Comparison of ENCODE assay signal across 7 cellular contexts in the genomic region with DNA sequence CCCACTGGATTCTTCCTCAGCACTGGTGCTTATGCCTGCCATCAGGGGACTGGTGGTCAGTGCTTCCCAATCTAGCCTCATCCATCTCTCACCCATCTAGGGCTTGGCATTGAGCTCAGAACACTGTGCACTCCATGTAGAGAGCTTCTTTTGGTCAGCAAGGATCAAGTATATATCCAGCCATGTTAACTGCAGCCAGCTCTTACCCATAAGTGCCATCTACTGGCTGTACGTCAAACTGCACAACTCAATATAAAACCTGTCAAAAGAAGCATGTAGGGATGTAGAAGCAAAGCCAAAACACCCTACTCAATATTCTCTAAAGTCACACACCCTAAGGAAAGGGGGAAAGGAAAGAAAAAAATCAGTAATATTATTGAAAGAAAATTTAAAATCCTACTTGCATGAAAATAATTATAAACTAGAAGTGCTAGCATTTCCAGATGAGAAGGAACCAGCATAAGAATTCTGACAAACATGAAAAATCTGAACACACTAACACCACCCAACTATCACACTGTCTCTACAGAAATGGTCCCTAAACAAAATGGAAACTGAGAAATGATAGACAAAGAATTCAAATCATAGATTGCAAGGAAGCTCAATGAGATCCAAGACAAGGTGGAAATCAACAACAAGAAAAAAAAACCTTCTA.
A peak's percentile ranks its signal among the peaks of the same experiment; 100 is the strongest.
DNase-seq lines count a peak whose midpoint lies in the region; ATAC-seq and TF ChIP-seq lines count a peak whose summit lies in the region.

No MANE protein-coding gene starts in this region.

- WGBS in mammary epithelial cell (ENCODE audit: low coverage, missing lambda C conversion rate): 0% methylated on average over 1 of the region's 1 CpG

- no peak overlapping the region for H2AFZ ChIP-seq in mammary epithelial cell (ENCODE audit: low read depth, low read length)

- no peaks in the 10 kb centered on the region for H3K9me3 ChIP-seq in mammary epithelial cell (replicated peaks; ENCODE audit: insufficient read depth, low read length)
- H3K9me3 ChIP-seq in left lung: no peaks in the 10 kb centered on the region

- peak; percentile 73 to 82 for TF ChIP-seq CTCF in mammary epithelial cell (conservative IDR thresholded peaks at IDR 0.05 in 1 of 2, IDR thresholded peaks at IDR 0.05 in 1 of 2; ENCODE audit: extremely low read depth in 1 of 2, insufficient read depth in 1 of 2, low read depth in 1 of 2, low read length in 2 of 2)
- peak; percentile 20 to 38 for TF ChIP-seq CTCF in left lung (IDR thresholded peaks at IDR 0.05)

- in situ Hi-C loops in mammary epithelial cell (cut with MboI; ENCODE audit: low sequenced_read_pairs in 2 of 2): loop anchor here in 1 of 2 donors (25.0 kb wide), 1 partner anchor 1086 kb away; no protein-coding TSS in a partner anchor

- H3K36me3 ChIP-seq in mammary epithelial cell (ENCODE audit: insufficient read depth, low read length) (no peaks in the 10 kb centered on the region), left lung (no peaks in the 10 kb centered on the region)

- H3K4me1 ChIP-seq in mammary epithelial cell (ENCODE audit: insufficient read depth, low read length): no peaks in the 10 kb centered on the region
- no peaks in the 10 kb centered on the region for H3K4me1 ChIP-seq in left lung

- no peaks in the 10 kb centered on the region for H3K79me2 ChIP-seq in mammary epithelial cell (ENCODE audit: insufficient read depth, low read length)

- DNase-seq in GDM1 (lab: John Stamatoyannopoulos, UW): peak; percentile 22
- peak; percentile 72 for DNase-seq in NCI-H748 (lab: John Stamatoyannopoulos, UW; ENCODE audit: unreplicated experiment)
- DNase-seq in mammary epithelial cell: peak; percentile 35
- no peak for DNase-seq in left lung
- DNase-seq in AG08396 (ENCODE audit: low spot score): no peak

- BruUV-seq in mammary epithelial cell (replicated peaks; lab: Mats Ljungman, UMichigan): no TSS peak

- CTCF ChIA-PET in mammary epithelial cell (lab: Charles Lee; ENCODE audit: low non-redundant PET): interaction anchor here (0.6 to 0.7 kb wide), 3 partner anchors 9 to 1111 kb away, joined by 4 to 9 read pairs (median 8); no protein-coding TSS in a partner anchor

- intact Hi-C loops in mammary epithelial cell (cut with micrococcal nuclease): loop anchor here (2.0 to 5.0 kb wide), 3 partner anchors 831 to 1381 kb away; no protein-coding TSS in a partner anchor
- intact Hi-C loops in left lung (cut with DNase I): no loop called here

- no peak overlapping the region for H3K4me3 ChIP-seq in mammary epithelial cell (replicated peaks in 1 of 3; ENCODE audit: insufficient read depth in 1 of 3, low read depth in 2 of 3, low read length in 3 of 3)
- H3K4me3 ChIP-seq in left lung: no peak overlapping the region

- H3K4me2 ChIP-seq in mammary epithelial cell (ENCODE audit: insufficient read depth, low read depth, low read length): no peak overlapping the region

- H3K9ac ChIP-seq in mammary epithelial cell (ENCODE audit: insufficient read depth, low read length): no peak overlapping the region

- H3K27ac ChIP-seq in mammary epithelial cell (ENCODE audit: insufficient read depth, low read depth, low read length) (no peak overlapping the region), left lung (no peak overlapping the region)

- dilution Hi-C loops in mammary epithelial cell (cut with HindIII; ENCODE audit: low sequenced_read_pairs): no loop called here

- peak; percentile 92 for ATAC-seq in GM19467 (IDR thresholded peaks at IDR 0.05; ENCODE audit: unreplicated experiment)
- ATAC-seq in HG03442 (IDR thresholded peaks at IDR 0.05; ENCODE audit: unreplicated experiment): peak; percentile 94
- ATAC-seq in left lung: peak; percentile 89

- H3K27me3 ChIP-seq in mammary epithelial cell (ENCODE audit: insufficient read depth, low read length) (no peaks in the 10 kb centered on the region), left lung (no peaks in the 10 kb centered on the region)

- H4K20me1 ChIP-seq in mammary epithelial cell (ENCODE audit: insufficient read depth, low read length): no peaks in the 10 kb centered on the region

Comparison
In these comparisons a context has a peak if more than half of its experiments do, and no peak if none do; other contexts are left out.
1. DNase-seq: peak in GDM1 (single experiment), NCI-H748 (single experiment) and mammary epithelial cell (single experiment); none in left lung (0 of 2) and AG08396 (single experiment).
2. Peak in every context shown above with its lines, with median percentiles within 50 percentile points of each other: ATAC-seq.